20 cellular contexts compared by ENCODE assay signal in genomic region chr7:131223151-131223550, GRCh38.
"Had no signal": no experiment of that assay in that cellular context is flagged by ENCODE, and none has a peak within 500 bp of the region (broad histone marks: within the 10 kb centered on the region; RNA-seq: fewer than 3 reads in every experiment).

No MANE protein-coding gene starts in this region.

- ATAC-seq: left lung; lower lobe of right lung; natural killer cell treated with Interleukin-12 subunit alpha and Interleukin-12 subunit beta and Interleukin-15 and Interleukin-18, amount 100 ng/mL, for 72 hours; right lobe of liver; stimulated activated memory B cell treated with anti-CD40 and anti-IgM and Interleukin-4, amounts not matched to agents 10 μg/mL and 1 μg/mL and 100 μg/mL, for 72 hours had no signal

- H3K9me3 Mint-ChIP-seq: immature natural killer cell; natural killer cell treated with Interleukin-12 subunit alpha and Interleukin-12 subunit beta and Interleukin-15 and Interleukin-18, amount 100 ng/mL, for 72 hours; stimulated activated memory B cell treated with anti-CD40 and anti-IgM and Interleukin-4, amounts not matched to agents 10 μg/mL and 1 μg/mL and 100 μg/mL, for 72 hours had no signal

- DNase-seq: effector memory CD4-positive, alpha-beta T cell; gastrocnemius medialis; immature natural killer cell; left lung; lower lobe of right lung; mesenchymal stem cell; midbrain; psoas muscle; retina; right lobe of liver; stimulated activated CD4-positive, alpha-beta T cell treated with anti-CD3 and anti-CD28 coated beads, Interleukin-4, amount 100 ng/mL, for 1 hour; stimulated activated CD8-positive, alpha-beta memory T cell treated with anti-CD3 and anti-CD28 coated beads, Interleukin-4, amount 100 ng/mL, for 48 hours; tibial artery; upper lobe of left lung; uterus had no signal

- H3K4me3 Mint-ChIP-seq: immature natural killer cell; natural killer cell treated with Interleukin-12 subunit alpha and Interleukin-12 subunit beta and Interleukin-15 and Interleukin-18, amount 100 ng/mL, for 72 hours; stimulated activated memory B cell treated with anti-CD40 and anti-IgM and Interleukin-4, amounts not matched to agents 10 μg/mL and 1 μg/mL and 100 μg/mL, for 72 hours; stimulated activated naive CD8-positive, alpha-beta T cell treated with anti-CD3 and anti-CD28 coated beads, Interleukin-15, Interleukin-2, amounts not matched to agents 100 ng/mL and 50 ng/mL, for 24 hours had no signal

- H3K27ac Mint-ChIP-seq: natural killer cell treated with Interleukin-12 subunit alpha and Interleukin-12 subunit beta and Interleukin-15 and Interleukin-18, amount 100 ng/mL, for 72 hours; stimulated activated memory B cell treated with anti-CD40 and anti-IgM and Interleukin-4, amounts not matched to agents 10 μg/mL and 1 μg/mL and 100 μg/mL, for 72 hours; stimulated activated naive CD8-positive, alpha-beta T cell treated with anti-CD3 and anti-CD28 coated beads, Interleukin-15, Interleukin-2, amounts not matched to agents 100 ng/mL and 50 ng/mL, for 24 hours had no signal

- H3K36me3 ChIP-seq: esophagus muscularis mucosa, gastrocnemius medialis, left lung, lower lobe of right lung, right lobe of liver, tibial artery, upper lobe of left lung, uterus had no signal

- H3K4me3 ChIP-seq: esophagus muscularis mucosa, gastrocnemius medialis, left lung, lower lobe of right lung, psoas muscle, right lobe of liver, tibial artery, upper lobe of left lung, uterus had no signal

- H3K27ac ChIP-seq: epithelial cell of prostate, esophagus muscularis mucosa, left lung, lower lobe of right lung, psoas muscle, right lobe of liver, tibial artery, upper lobe of left lung, uterus had no signal

- H3K27me3 ChIP-seq: esophagus muscularis mucosa, gastrocnemius medialis, left lung, right lobe of liver, tibial artery, upper lobe of left lung, uterus had no signal

- H3K9me3 ChIP-seq: esophagus muscularis mucosa, gastrocnemius medialis, left lung, lower lobe of right lung, psoas muscle, right lobe of liver, tibial artery, upper lobe of left lung, uterus had no signal

- H3K36me3 Mint-ChIP-seq: natural killer cell treated with Interleukin-12 subunit alpha and Interleukin-12 subunit beta and Interleukin-15 and Interleukin-18, amount 100 ng/mL, for 72 hours; stimulated activated memory B cell treated with anti-CD40 and anti-IgM and Interleukin-4, amounts not matched to agents 10 μg/mL and 1 μg/mL and 100 μg/mL, for 72 hours had no signal

- H3K4me1 Mint-ChIP-seq: immature natural killer cell had no signal
